In genomic region chrX:68196939-68197791, GRCh38 we compare ENCODE assay signal across 8 cellular contexts.
DNase-seq lines count a peak whose midpoint lies in the region; ATAC-seq and TF ChIP-seq lines count a peak whose summit lies in the region.

No MANE protein-coding gene starts in this region.

- intact Hi-C loops in A673 (cut with micrococcal nuclease; ENCODE audit: unreplicated experiment): loop anchor here (1.0 to 10.0 kb wide), 6 partner anchors 265 to 1190 kb away; partner anchors contain the start of gene YIPF6

- H3K9me3 ChIP-seq in A673 (ENCODE audit: low read depth, low read length, poor library complexity, severe bottlenecking) (no peaks in the 10 kb centered on the region), parathyroid adenoma (ENCODE audit: control insufficient read depth, low read length) (no peaks in the 10 kb centered on the region)

- H3K36me3 ChIP-seq in A673 (ENCODE audit: insufficient read depth, low read length, poor library complexity, severe bottlenecking) (no peaks in the 10 kb centered on the region), H7 (replicated peaks; ENCODE audit: control insufficient read depth, insufficient read depth, low read length) (no peaks in the 10 kb centered on the region), parathyroid adenoma (ENCODE audit: control insufficient read depth, insufficient read depth, low read length) (no peaks in the 10 kb centered on the region)

- no peak overlapping the region for H3K9ac ChIP-seq in parathyroid adenoma

- no peak overlapping the region for H3K4me3 ChIP-seq in A673 (ENCODE audit: low read depth, low read length, poor library complexity, severe bottlenecking)
- no peak overlapping the region for H3K4me3 ChIP-seq in H7 (ENCODE audit: insufficient read depth, low read depth, low read length)
- H3K4me3 ChIP-seq in parathyroid adenoma (ENCODE audit: low read depth, low read length): no peak overlapping the region

- no peak overlapping the region for H2AFZ ChIP-seq in parathyroid adenoma

- ATAC-seq in foreskin keratinocyte (peak; percentile 71), GM19397 (IDR thresholded peaks at IDR 0.05; ENCODE audit: unreplicated experiment) (no peak)

- BruUV-seq in A673 (replicated peaks; lab: Mats Ljungman, UMichigan): no TSS peak

- H3K4me1 ChIP-seq in A673 (ENCODE audit: insufficient read depth, low read length, poor library complexity, severe bottlenecking): no peaks in the 10 kb centered on the region
- no peaks in the 10 kb centered on the region for H3K4me1 ChIP-seq in foreskin keratinocyte
- H3K4me1 ChIP-seq in parathyroid adenoma: peaks cover 5% of the 10 kb centered on the region

- H3K27me3 ChIP-seq in A673 (replicated peaks; ENCODE audit: insufficient read depth, low read depth, low read length, poor library complexity) (no peaks in the 10 kb centered on the region), H7 (ENCODE audit: control insufficient read depth, insufficient read depth, low read length) (no peaks in the 10 kb centered on the region), foreskin keratinocyte (no peaks in the 10 kb centered on the region), parathyroid adenoma (ENCODE audit: control insufficient read depth, insufficient read depth, low read length) (no peaks in the 10 kb centered on the region)

- H3K4me2 ChIP-seq in parathyroid adenoma (ENCODE audit: low read length): no peak overlapping the region

- H3K27ac ChIP-seq in A673 (ENCODE audit: low read depth, low read length, poor library complexity, severe bottlenecking): no peak overlapping the region
- H3K27ac ChIP-seq in foreskin keratinocyte: no peak overlapping the region
- H3K27ac ChIP-seq in parathyroid adenoma: no peak overlapping the region

- CTCF ChIA-PET in A673 (lab: Charles Lee): interaction anchor here (0.6 to 1.2 kb wide), 8 partner anchors 14 to 536 kb away, joined by 3 to 11 read pairs (median 5); no protein-coding TSS in a partner anchor

- DNase-seq in A673 (ENCODE audit: low spot score) (peak; percentile 64), EL (peak; percentile 39), H7 (peak; percentile 54), NCI-H128 (lab: John Stamatoyannopoulos, UW; ENCODE audit: unreplicated experiment) (peak; percentile 15), foreskin keratinocyte (peak in 1 of 2 donors; percentile 40)
- DNase-seq in activated CD4-positive, alpha-beta T cell treated with anti-CD3 and anti-CD28 coated beads, Interleukin-2, amount 50 U/mL, for 48 hours: peak; percentile 4 to 18

- no peaks in the 10 kb centered on the region for H3K79me2 ChIP-seq in parathyroid adenoma

- TF ChIP-seq CTCF in A673 (conservative IDR thresholded peaks at IDR 0.05; ENCODE audit: low read depth, low read length) (peak; percentile 82), foreskin keratinocyte (conservative IDR thresholded peaks at IDR 0.05) (peak; percentile 77), parathyroid adenoma (IDR thresholded peaks at IDR 0.05) (peak; percentile 63)

- POLR2A ChIA-PET in A673 (lab: Charles Lee; ENCODE audit: low non-redundant PET): no interaction called here
